ENCODE assay signal across 12 cellular contexts in the genomic region with DNA sequence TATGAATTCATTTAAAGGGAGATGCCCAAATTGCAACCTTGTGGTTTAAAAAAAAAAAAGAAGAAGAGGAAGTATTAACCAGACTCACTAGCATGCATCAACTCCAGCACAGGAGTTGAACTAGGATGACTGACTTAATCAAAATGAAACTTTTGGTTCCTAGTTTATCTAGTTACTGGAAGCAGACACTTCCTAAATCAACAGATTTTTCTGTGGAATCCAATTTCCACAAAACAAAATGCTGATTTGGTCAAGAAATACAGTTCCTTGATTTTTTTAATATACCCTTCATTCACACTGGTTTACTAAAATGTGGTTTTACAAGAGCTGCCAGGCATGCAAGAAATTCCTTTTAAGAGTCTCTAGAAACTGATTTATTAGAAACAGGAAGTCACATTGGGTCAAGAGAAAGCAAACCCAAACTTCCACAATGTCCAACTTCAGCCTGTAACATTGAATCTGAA. TPM values are rescaled to one million over a fixed set of nuclear protein-coding genes. Genes with fewer than 3 reads are reported as not detected.
DNase-seq lines count a peak whose midpoint lies in the region; ATAC-seq and TF ChIP-seq lines count a peak whose summit lies in the region.
"Had no signal": no experiment of that assay in that cellular context is flagged by ENCODE, and none has a peak within 500 bp of the region (broad histone marks: within the 10 kb centered on the region; RNA-seq: fewer than 3 reads in every experiment).

No MANE protein-coding gene starts in this region.

- DNase-seq in SK-N-SH (no peak), thyroid gland (no peak), cerebellum (ENCODE audit: low spot score) (no peak), NCI-H2081 (lab: John Stamatoyannopoulos, UW) (no peak)
- DNase-seq: 8988T, adrenal gland, substantia nigra had no signal

- CTCF ChIA-PET in SK-N-SH (lab: Yijun Ruan, JAX) = interaction anchor here (1.6 to 1.9 kb wide), 2 partner anchors 9 to 93 kb away, joined by 4 to 10 read pairs; no protein-coding TSS in a partner anchor

- peaks cover 14 to 27% of the 10 kb centered on the region in 2 experiments for H3K4me1 ChIP-seq in SK-N-SH (ENCODE audit: control insufficient read depth in 1 of 2, insufficient read depth in 2 of 2, low read depth in 1 of 2, low read length in 1 of 2)
- peaks cover 7 to 29% of the 10 kb centered on the region in 2 donors for H3K4me1 ChIP-seq in thyroid gland

- H3K9me3 ChIP-seq in SK-N-SH = no peaks in the 10 kb centered on the region
- no peaks in the 10 kb centered on the region for H3K9me3 ChIP-seq in thyroid gland
- H3K9me3 ChIP-seq: adrenal gland had no signal

- no peak overlapping the region for H3K4me2 ChIP-seq in SK-N-SH

- peak overlapping the region; percentile 31 to 94 (median 33) for H3K27ac Mint-ChIP-seq in IgD-negative memory B cell
- peak overlapping the region; percentile 60 for H3K27ac Mint-ChIP-seq in dendritic cell treated with granulocyte-macrophage colony-stimulating factor and Interleukin-4, amounts not matched to agents 40 ng/mL and 50 ng/mL, for 4 days

- H3K79me2 ChIP-seq in SK-N-SH (ENCODE audit: insufficient read depth) = no peaks in the 10 kb centered on the region

- H3K9ac ChIP-seq in SK-N-SH = no peak overlapping the region

- no peaks in the 10 kb centered on the region for H4K20me1 ChIP-seq in SK-N-SH (ENCODE audit: insufficient read depth)

- H3K4me3 ChIP-seq in SK-N-SH (ENCODE audit: low read depth in 2 of 2, low read length in 1 of 2) (no peak overlapping the region), thyroid gland (replicated peaks in 1 of 3) (no peak overlapping the region)
- H3K4me3 ChIP-seq: adrenal gland had no signal

- POLR2A ChIA-PET in SK-N-SH (lab: Yijun Ruan, JAX) = no interaction called here

- no peaks in the 10 kb centered on the region for H3K9me2 ChIP-seq in SK-N-SH

- H3K4me1 Mint-ChIP-seq in IgD-negative memory B cell = peaks cover 11 to 24% (median 19%) of the 10 kb centered on the region in 3 donors
- peaks cover 44% of the 10 kb centered on the region for H3K4me1 Mint-ChIP-seq in dendritic cell treated with granulocyte-macrophage colony-stimulating factor and Interleukin-4, amounts not matched to agents 40 ng/mL and 50 ng/mL, for 4 days (ENCODE audit: low read depth)
- H3K4me1 Mint-ChIP-seq: nephron had no signal

- H3K27me3 ChIP-seq in SK-N-SH (ENCODE audit: insufficient read depth) (no peaks in the 10 kb centered on the region), thyroid gland (no peaks in the 10 kb centered on the region)
- H3K27me3 ChIP-seq: adrenal gland had no signal

- peaks cover 30% of the 10 kb centered on the region for H3F3A ChIP-seq in SK-N-SH (replicated peaks; ENCODE audit: insufficient read depth)

- H3K4me3 Mint-ChIP-seq in IgD-negative memory B cell = peak overlapping the region in 3 of 4 donors; percentile 13 to 75 (median 69)
- H3K4me3 Mint-ChIP-seq in dendritic cell treated with granulocyte-macrophage colony-stimulating factor and Interleukin-4, amounts not matched to agents 40 ng/mL and 50 ng/mL, for 4 days = no peak overlapping the region
- H3K4me3 Mint-ChIP-seq: nephron had no signal

- TF ChIP-seq EP300 in SK-N-SH (IDR thresholded peaks at IDR 0.05; ENCODE audit: borderline replicate concordance in 1 of 2, low read depth in 1 of 2, low read length in 1 of 2) = no peak

- TF ChIP-seq CTCF in SK-N-SH (IDR thresholded peaks at IDR 0.05) = no peak
- TF ChIP-seq CTCF in thyroid gland (IDR thresholded peaks at IDR 0.05) = no peak

- H3K9me3 Mint-ChIP-seq in IgD-negative memory B cell = no peaks in the 10 kb centered on the region
- no peaks in the 10 kb centered on the region for H3K9me3 Mint-ChIP-seq in dendritic cell treated with granulocyte-macrophage colony-stimulating factor and Interleukin-4, amounts not matched to agents 40 ng/mL and 50 ng/mL, for 4 days

- peaks cover 7% of the 10 kb centered on the region for H3K36me3 Mint-ChIP-seq in IgD-negative memory B cell
- H3K36me3 Mint-ChIP-seq in dendritic cell treated with granulocyte-macrophage colony-stimulating factor and Interleukin-4, amounts not matched to agents 40 ng/mL and 50 ng/mL, for 4 days (ENCODE audit: low read depth) = peaks cover 28% of the 10 kb centered on the region

- TF ChIP-seq RAD21 in SK-N-SH (IDR thresholded peaks at IDR 0.05; ENCODE audit: low read length) = no peak

- no peak overlapping the region for H2AFZ ChIP-seq in SK-N-SH (ENCODE audit: low read depth)

- no peaks in the 10 kb centered on the region for H3K27me3 Mint-ChIP-seq in IgD-negative memory B cell
- H3K27me3 Mint-ChIP-seq in dendritic cell treated with granulocyte-macrophage colony-stimulating factor and Interleukin-4, amounts not matched to agents 40 ng/mL and 50 ng/mL, for 4 days = no peaks in the 10 kb centered on the region

- H3K36me3 ChIP-seq in SK-N-SH (replicated peaks in 1 of 2; ENCODE audit: control insufficient read depth in 1 of 2, insufficient read depth in 2 of 2, low read length in 1 of 2) = no peaks in the 10 kb centered on the region
- H3K36me3 ChIP-seq in thyroid gland = no peaks in the 10 kb centered on the region
- H3K36me3 ChIP-seq: adrenal gland had no signal

- TF ChIP-seq POLR2A in thyroid gland (IDR thresholded peaks at IDR 0.05) = no peak

- peak overlapping the region; percentile 39 to 55; a peak in 3 of 4 replicates for H3K27ac ChIP-seq in SK-N-SH (ENCODE audit: low read depth in 2 of 2, low read length in 1 of 2)
- peak overlapping the region in 2 of 3 donors; percentile 41 to 59 for H3K27ac ChIP-seq in thyroid gland

- intact Hi-C loops in dendritic cell treated with granulocyte-macrophage colony-stimulating factor and Interleukin-4, amounts not matched to agents 40 ng/mL and 50 ng/mL, for 4 days (cut with micrococcal nuclease) = loop anchor here (1.0 to 2.0 kb wide), 2 partner anchors 23 to 41 kb away; no protein-coding TSS in a partner anchor
- intact Hi-C loops in thyroid gland (cut with DNase I) = no loop called here

- no peak for ATAC-seq in SK-N-SH treated with all-trans-retinoic acid at 6 μM for 48 hours
- ATAC-seq in esophagus mucosa = no peak

TF ChIP-seq in SK-N-SH, 30 proteins besides CTCF, POLR2A, EP300 and RAD21 (continues in another document):
- TF ChIP-seq, protein P1, sequence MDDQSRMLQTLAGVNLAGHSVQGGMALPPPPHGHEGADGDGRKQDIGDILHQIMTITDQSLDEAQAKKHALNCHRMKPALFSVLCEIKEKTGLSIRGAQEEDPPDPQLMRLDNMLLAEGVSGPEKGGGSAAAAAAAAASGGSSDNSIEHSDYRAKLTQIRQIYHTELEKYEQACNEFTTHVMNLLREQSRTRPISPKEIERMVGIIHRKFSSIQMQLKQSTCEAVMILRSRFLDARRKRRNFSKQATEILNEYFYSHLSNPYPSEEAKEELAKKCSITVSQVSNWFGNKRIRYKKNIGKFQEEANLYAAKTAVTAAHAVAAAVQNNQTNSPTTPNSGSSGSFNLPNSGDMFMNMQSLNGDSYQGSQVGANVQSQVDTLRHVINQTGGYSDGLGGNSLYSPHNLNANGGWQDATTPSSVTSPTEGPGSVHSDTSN (IDR thresholded peaks at IDR 0.05) = peak; percentile 22; the same call in 1 of the 2 replicates
- TF ChIP-seq, protein P2, sequence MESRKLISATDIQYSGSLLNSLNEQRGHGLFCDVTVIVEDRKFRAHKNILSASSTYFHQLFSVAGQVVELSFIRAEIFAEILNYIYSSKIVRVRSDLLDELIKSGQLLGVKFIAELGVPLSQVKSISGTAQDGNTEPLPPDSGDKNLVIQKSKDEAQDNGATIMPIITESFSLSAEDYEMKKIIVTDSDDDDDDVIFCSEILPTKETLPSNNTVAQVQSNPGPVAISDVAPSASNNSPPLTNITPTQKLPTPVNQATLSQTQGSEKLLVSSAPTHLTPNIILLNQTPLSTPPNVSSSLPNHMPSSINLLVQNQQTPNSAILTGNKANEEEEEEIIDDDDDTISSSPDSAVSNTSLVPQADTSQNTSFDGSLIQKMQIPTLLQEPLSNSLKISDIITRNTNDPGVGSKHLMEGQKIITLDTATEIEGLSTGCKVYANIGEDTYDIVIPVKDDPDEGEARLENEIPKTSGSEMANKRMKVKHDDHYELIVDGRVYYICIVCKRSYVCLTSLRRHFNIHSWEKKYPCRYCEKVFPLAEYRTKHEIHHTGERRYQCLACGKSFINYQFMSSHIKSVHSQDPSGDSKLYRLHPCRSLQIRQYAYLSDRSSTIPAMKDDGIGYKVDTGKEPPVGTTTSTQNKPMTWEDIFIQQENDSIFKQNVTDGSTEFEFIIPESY (IDR thresholded peaks at IDR 0.05; ENCODE audit: borderline replicate concordance, low read depth) = no peak
- TF ChIP-seq TCF12 (IDR thresholded peaks at IDR 0.05) = peak; percentile 24; the same call in 1 of the 2 replicates

TF ChIP-seq in SK-N-SH treated with all-trans-retinoic acid at 6 μM for 48 hours, 23 proteins besides CTCF, POLR2A, EP300 and RAD21 (continues in another document):
- TF ChIP-seq TCF4 (CRISPR knock-in tag; IDR thresholded peaks at IDR 0.05; ENCODE audit: borderline replicate concordance) (no peak), SNAI2 (CRISPR knock-in tag; IDR thresholded peaks at IDR 0.05) (no peak), ARNTL (CRISPR knock-in tag; IDR thresholded peaks at IDR 0.05; ENCODE audit: borderline replicate concordance, low read depth) (no peak), ZNF70 (CRISPR knock-in tag; IDR thresholded peaks at IDR 0.05) (no peak), BACH2 (CRISPR knock-in tag; IDR thresholded peaks at IDR 0.05; ENCODE audit: borderline replicate concordance) (no peak), CSDC2 (CRISPR knock-in tag; IDR thresholded peaks at IDR 0.05) (no peak), ISL1 (CRISPR knock-in tag; IDR thresholded peaks at IDR 0.05) (no peak)
- TF ChIP-seq, protein P3, sequence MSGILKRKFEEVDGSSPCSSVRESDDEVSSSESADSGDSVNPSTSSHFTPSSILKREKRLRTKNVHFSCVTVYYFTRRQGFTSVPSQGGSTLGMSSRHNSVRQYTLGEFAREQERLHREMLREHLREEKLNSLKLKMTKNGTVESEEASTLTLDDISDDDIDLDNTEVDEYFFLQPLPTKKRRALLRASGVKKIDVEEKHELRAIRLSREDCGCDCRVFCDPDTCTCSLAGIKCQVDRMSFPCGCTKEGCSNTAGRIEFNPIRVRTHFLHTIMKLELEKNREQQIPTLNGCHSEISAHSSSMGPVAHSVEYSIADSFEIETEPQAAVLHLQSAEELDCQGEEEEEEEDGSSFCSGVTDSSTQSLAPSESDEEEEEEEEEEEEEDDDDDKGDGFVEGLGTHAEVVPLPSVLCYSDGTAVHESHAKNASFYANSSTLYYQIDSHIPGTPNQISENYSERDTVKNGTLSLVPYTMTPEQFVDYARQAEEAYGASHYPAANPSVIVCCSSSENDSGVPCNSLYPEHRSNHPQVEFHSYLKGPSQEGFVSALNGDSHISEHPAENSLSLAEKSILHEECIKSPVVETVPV (CRISPR knock-in tag; IDR thresholded peaks at IDR 0.05) = no peak

RNA-seq across cellular contexts. Expression of a gene that starts 41.6 kb away (rescaled TPM):
- 2.3 and 3.0 TPM in 2 replicates for polyA plus RNA-seq in SK-N-SH (2012; rRNA removed)
- 2.8 and 3.8 TPM in 2 replicates for polyA plus RNA-seq in SK-N-SH (2012; cell fraction: cytosol; rRNA removed)
- polyA plus RNA-seq in SK-N-SH (2012; cell fraction: nucleus; rRNA removed) = 1.4 and 2.9 TPM in 2 replicates
- polyA plus RNA-seq in IgD-negative memory B cell = 27.5 TPM
- total RNA-seq in thyroid gland = 10 to 100 TPM; 24.4 to 39.7 (median 33.7) TPM
- total RNA-seq in cerebellum = 38.6 TPM
- total RNA-seq in esophagus mucosa = 35.1 TPM
